Comparison of ENCODE assay signal across 36 cellular contexts in genomic region chr19:50467566-50467965, GRCh38. TPM values are rescaled to one million over a fixed set of nuclear protein-coding genes. Genes with fewer than 3 reads are reported as not detected.
"Had no signal": no experiment of that assay in that cellular context is flagged by ENCODE, and none has a peak within 500 bp of the region (broad histone marks: within the 10 kb centered on the region; RNA-seq: fewer than 3 reads in every experiment).

No MANE protein-coding gene starts in this region.

- H3K27me3 ChIP-seq: adrenal gland, body of pancreas had no signal

- H3K36me3 ChIP-seq: adrenal gland, esophagus muscularis mucosa had no signal

- FAIRE-seq: colon had no signal

- H3K27me3 Mint-ChIP-seq: activated CD4-positive, alpha-beta T cell treated with anti-CD3 and anti-CD28 coated beads, Interleukin-2, amount 10 ng/mL, durations not matched to agents 24 days and 14 days; activated CD8-positive, alpha-beta memory T cell treated with anti-CD3 and anti-CD28 coated beads, Interleukin-2, amount 10 ng/mL, durations not matched to agents 7 days and 5 days; activated naive CD8-positive, alpha-beta T cell treated with anti-CD3 and anti-CD28 coated beads for 36 hours had no signal

- H3K9me3 ChIP-seq: adrenal gland, body of pancreas, esophagus muscularis mucosa had no signal

- H3K4me3 ChIP-seq: adrenal gland, body of pancreas, esophagus muscularis mucosa had no signal

- H3K4me3 Mint-ChIP-seq: activated CD4-positive, alpha-beta memory T cell treated with anti-CD3 and anti-CD28 coated beads for 36 hours; activated CD4-positive, alpha-beta T cell treated with anti-CD3 and anti-CD28 coated beads for 36 hours; activated CD4-positive, alpha-beta T cell treated with anti-CD3 and anti-CD28 coated beads, Interleukin-2, amount 10 ng/mL, durations not matched to agents 24 days and 14 days; activated CD8-positive, alpha-beta memory T cell treated with anti-CD3 and anti-CD28 coated beads, Interleukin-2, amount 10 ng/mL, durations not matched to agents 7 days and 5 days; activated CD8-positive, alpha-beta T cell treated with anti-CD3 and anti-CD28 coated beads, Interleukin-2, amount 10 ng/mL, durations not matched to agents 7 days and 5 days; activated naive CD4-positive, alpha-beta T cell treated with anti-CD3 and anti-CD28 coated beads for 36 hours; activated naive CD4-positive, alpha-beta T cell treated with anti-CD3 and anti-CD28 coated beads, Interleukin-2, amount 50 U/mL, for 24 hours; activated naive CD8-positive, alpha-beta T cell treated with anti-CD3 and anti-CD28 coated beads for 36 hours; activated naive CD8-positive, alpha-beta T cell treated with anti-CD3 and anti-CD28 coated beads, Interleukin-2, amount 50 U/mL, for 24 hours; activated T-helper 1 cell treated with anti-CD3 and anti-CD28 coated beads, Interleukin-12 subunit alpha, Interleukin-12 subunit beta, Interleukin-2, Interleukin-4 antibody, amounts not matched to agents 30 ng/mL and 10 ng/mL and 1 ng/mL, durations not matched to agents 14 hours and 24 hours and 36 hours; effector memory CD8-positive, alpha-beta T cell had no signal

- H3K27ac ChIP-seq: adrenal gland, body of pancreas, esophagus muscularis mucosa had no signal

- H3K9me3 Mint-ChIP-seq: activated CD4-positive, alpha-beta memory T cell treated with anti-CD3 and anti-CD28 coated beads for 36 hours; activated CD4-positive, alpha-beta T cell treated with anti-CD3 and anti-CD28 coated beads, Interleukin-2, amount 10 ng/mL, durations not matched to agents 24 days and 14 days; activated naive CD4-positive, alpha-beta T cell treated with anti-CD3 and anti-CD28 coated beads for 36 hours; activated naive CD4-positive, alpha-beta T cell treated with anti-CD3 and anti-CD28 coated beads, Interleukin-2, amount 50 U/mL, for 24 hours; activated naive CD8-positive, alpha-beta T cell treated with anti-CD3 and anti-CD28 coated beads for 36 hours; activated naive CD8-positive, alpha-beta T cell treated with anti-CD3 and anti-CD28 coated beads, Interleukin-2, amount 50 U/mL, for 24 hours; activated T-helper 1 cell treated with anti-CD3 and anti-CD28 coated beads, Interleukin-12 subunit alpha, Interleukin-12 subunit beta, Interleukin-2, Interleukin-4 antibody, amounts not matched to agents 30 ng/mL and 10 ng/mL and 1 ng/mL, durations not matched to agents 14 hours and 24 hours and 36 hours; activated T-helper 2 cell treated with anti-CD3 and anti-CD28 coated beads, Interferon-gamma antibody, Interleukin-2, Interleukin-4, amounts not matched to agents 10 μg/mL and 5 μg/mL and 100 μg/mL, durations not matched to agents 14 hours and 24 hours and 36 hours; effector memory CD8-positive, alpha-beta T cell had no signal

- H3K27ac Mint-ChIP-seq: activated CD4-positive, alpha-beta memory T cell treated with anti-CD3 and anti-CD28 coated beads for 36 hours; activated CD4-positive, alpha-beta T cell treated with anti-CD3 and anti-CD28 coated beads for 36 hours; activated CD4-positive, alpha-beta T cell treated with anti-CD3 and anti-CD28 coated beads, Interleukin-2, amount 10 ng/mL, durations not matched to agents 24 days and 14 days; activated CD8-positive, alpha-beta memory T cell treated with anti-CD3 and anti-CD28 coated beads, Interleukin-2, amount 10 ng/mL, durations not matched to agents 7 days and 5 days; activated CD8-positive, alpha-beta T cell treated with anti-CD3 and anti-CD28 coated beads, Interleukin-2, amount 10 ng/mL, durations not matched to agents 7 days and 5 days; activated naive CD4-positive, alpha-beta T cell treated with anti-CD3 and anti-CD28 coated beads for 36 hours; activated naive CD4-positive, alpha-beta T cell treated with anti-CD3 and anti-CD28 coated beads, Interleukin-2, amount 50 U/mL, for 24 hours; activated naive CD8-positive, alpha-beta T cell treated with anti-CD3 and anti-CD28 coated beads for 36 hours; activated naive CD8-positive, alpha-beta T cell treated with anti-CD3 and anti-CD28 coated beads, Interleukin-2, amount 50 U/mL, for 24 hours; activated T-helper 1 cell treated with anti-CD3 and anti-CD28 coated beads, Interleukin-12 subunit alpha, Interleukin-12 subunit beta, Interleukin-2, Interleukin-4 antibody, amounts not matched to agents 30 ng/mL and 10 ng/mL and 1 ng/mL, durations not matched to agents 14 hours and 24 hours and 36 hours; activated T-helper 2 cell treated with anti-CD3 and anti-CD28 coated beads, Interferon-gamma antibody, Interleukin-2, Interleukin-4, amounts not matched to agents 10 μg/mL and 5 μg/mL and 100 μg/mL, durations not matched to agents 14 hours and 24 hours and 36 hours; effector memory CD8-positive, alpha-beta T cell had no signal

- H3K4me1 ChIP-seq: adrenal gland, body of pancreas, esophagus muscularis mucosa had no signal

- ATAC-seq: activated CD4-positive, alpha-beta T cell treated with anti-CD3 and anti-CD28 coated beads for 36 hours; activated CD8-positive, alpha-beta memory T cell treated with anti-CD3 and anti-CD28 coated beads, Interleukin-2, amount 10 ng/mL, durations not matched to agents 7 days and 5 days; activated CD8-positive, alpha-beta T cell treated with anti-CD3 and anti-CD28 coated beads, Interleukin-2, amount 10 ng/mL, durations not matched to agents 7 days and 5 days; activated naive CD8-positive, alpha-beta T cell treated with anti-CD3 and anti-CD28 coated beads, Interleukin-2, amount 50 U/mL, for 24 hours; body of pancreas; effector memory CD8-positive, alpha-beta T cell had no signal

- H3K4me1 Mint-ChIP-seq: activated CD4-positive, alpha-beta T cell treated with anti-CD3 and anti-CD28 coated beads for 36 hours; activated CD4-positive, alpha-beta T cell treated with anti-CD3 and anti-CD28 coated beads, Interleukin-2, amount 10 ng/mL, durations not matched to agents 24 days and 14 days; activated CD8-positive, alpha-beta memory T cell treated with anti-CD3 and anti-CD28 coated beads, Interleukin-2, amount 10 ng/mL, durations not matched to agents 7 days and 5 days; activated naive CD4-positive, alpha-beta T cell treated with anti-CD3 and anti-CD28 coated beads, Interleukin-2, amount 50 U/mL, for 24 hours; activated naive CD8-positive, alpha-beta T cell treated with anti-CD3 and anti-CD28 coated beads for 36 hours; activated naive CD8-positive, alpha-beta T cell treated with anti-CD3 and anti-CD28 coated beads, Interleukin-2, amount 50 U/mL, for 24 hours had no signal

- DNase-seq: activated CD4-positive, alpha-beta memory T cell treated with anti-CD3 and anti-CD28 coated beads for 36 hours; activated CD4-positive, alpha-beta T cell treated with anti-CD3 and anti-CD28 coated beads for 36 hours; activated CD4-positive, alpha-beta T cell treated with anti-CD3 and anti-CD28 coated beads, Interleukin-2, amount 10 ng/mL, durations not matched to agents 24 days and 14 days; activated CD4-positive, CD25-positive, alpha-beta regulatory T cell; activated CD4-positive, CD25-positive, alpha-beta regulatory T cell treated with anti-CD3 and anti-CD28 coated beads, Interleukin-2, amount 50 U/mL, for 72 hours; activated CD8-positive, alpha-beta memory T cell treated with anti-CD3 and anti-CD28 coated beads, Interleukin-2, amount 10 ng/mL, durations not matched to agents 7 days and 5 days; activated CD8-positive, alpha-beta memory T cell treated with anti-CD3 and anti-CD28 coated beads, Interleukin-2, amount 50 U/mL, for 4 hours; activated CD8-positive, alpha-beta T cell treated with anti-CD3 and anti-CD28 coated beads, Interleukin-2, amount 10 ng/mL, durations not matched to agents 7 days and 5 days; activated effector memory CD4-positive, alpha-beta T cell treated with anti-CD3 and anti-CD28 coated beads, Interleukin-2, amount 50 U/mL, for 16 hours; activated naive CD4-positive, alpha-beta T cell treated with anti-CD3 and anti-CD28 coated beads for 36 hours; activated naive CD8-positive, alpha-beta T cell treated with anti-CD3 and anti-CD28 coated beads for 36 hours; activated naive CD8-positive, alpha-beta T cell treated with anti-CD3 and anti-CD28 coated beads, Interleukin-2, amount 50 U/mL, for 24 hours; activated T-cell treated with anti-CD3 and anti-CD28 coated beads, Interleukin-2, amount 50 U/mL, for 1 hour; activated T-cell treated with anti-CD3 and anti-CD28 coated beads, Interleukin-2, amount 50 U/mL, for 48 hours; adrenal gland; amygdala; aorta; body of pancreas; caudate nucleus; cortex of kidney; dermis blood vessel endothelial cell; effector CD4-positive, alpha-beta T cell; effector memory CD8-positive, alpha-beta T cell; erythroblast; foreskin melanocyte; T-helper 2 cell had no signal

- H3K36me3 Mint-ChIP-seq: activated CD4-positive, alpha-beta memory T cell treated with anti-CD3 and anti-CD28 coated beads for 36 hours; activated CD8-positive, alpha-beta memory T cell treated with anti-CD3 and anti-CD28 coated beads, Interleukin-2, amount 10 ng/mL, durations not matched to agents 7 days and 5 days; activated naive CD4-positive, alpha-beta T cell treated with anti-CD3 and anti-CD28 coated beads, Interleukin-2, amount 50 U/mL, for 24 hours; activated naive CD8-positive, alpha-beta T cell treated with anti-CD3 and anti-CD28 coated beads for 36 hours had no signal

RNA-seq across cellular contexts. Expression of gene GARIN5A, which starts 9.1 kb away (rescaled TPM):
- total RNA-seq: activated CD8-positive, alpha-beta memory T cell treated with anti-CD3 and anti-CD28 coated beads, Interleukin-2, amount 10 ng/mL, durations not matched to agents 7 days and 5 days; aorta; fibroblast of villous mesenchyme had no signal
- polyA plus RNA-seq: aorta had no signal

RNA-seq across cellular contexts. Expression of gene MYBPC2, which starts 34.9 kb away (rescaled TPM):
- total RNA-seq: activated CD8-positive, alpha-beta memory T cell treated with anti-CD3 and anti-CD28 coated beads, Interleukin-2, amount 10 ng/mL, durations not matched to agents 7 days and 5 days; activated CD8-positive, alpha-beta T cell treated with anti-CD3 and anti-CD28 coated beads, Interleukin-2, amount 10 ng/mL, durations not matched to agents 7 days and 5 days; aorta; body of pancreas; chondrocyte; dermis blood vessel endothelial cell; esophagus muscularis mucosa; fibroblast of villous mesenchyme had no signal
- polyA plus RNA-seq: fibroblast of lung had no signal

RNA-seq across cellular contexts. Expression of gene ASPDH, which starts 46.1 kb away (rescaled TPM):
- total RNA-seq: activated CD4-positive, alpha-beta memory T cell treated with anti-CD3 and anti-CD28 coated beads for 36 hours; activated CD4-positive, alpha-beta T cell treated with anti-CD3 and anti-CD28 coated beads for 36 hours; activated CD4-positive, alpha-beta T cell treated with anti-CD3 and anti-CD28 coated beads, Interleukin-2, amount 10 ng/mL, durations not matched to agents 24 days and 14 days; activated CD8-positive, alpha-beta memory T cell treated with anti-CD3 and anti-CD28 coated beads for 36 hours; activated CD8-positive, alpha-beta memory T cell treated with anti-CD3 and anti-CD28 coated beads, Interleukin-2, amount 10 ng/mL, durations not matched to agents 7 days and 5 days; activated CD8-positive, alpha-beta T cell treated with anti-CD3 and anti-CD28 coated beads, Interleukin-2, amount 10 ng/mL, durations not matched to agents 7 days and 5 days; activated naive CD4-positive, alpha-beta T cell treated with anti-CD3 and anti-CD28 coated beads for 36 hours; activated naive CD8-positive, alpha-beta T cell treated with anti-CD3 and anti-CD28 coated beads for 36 hours; activated T-helper 1 cell treated with anti-CD3 and anti-CD28 coated beads, Interleukin-12 subunit alpha, Interleukin-12 subunit beta, Interleukin-2, Interleukin-4 antibody, amounts not matched to agents 30 ng/mL and 10 ng/mL and 1 ng/mL, durations not matched to agents 14 hours and 24 hours and 36 hours; activated T-helper 2 cell treated with anti-CD3 and anti-CD28 coated beads, Interferon-gamma antibody, Interleukin-2, Interleukin-4, amounts not matched to agents 10 μg/mL and 5 μg/mL and 100 μg/mL, durations not matched to agents 14 hours and 24 hours and 36 hours; aorta; body of pancreas; chondrocyte; dermis blood vessel endothelial cell; fibroblast of lung; fibroblast of villous mesenchyme; T-helper 1 cell treated with Interleukin-12 subunit alpha and Interleukin-12 subunit beta and Interleukin-4 antibody, amounts not matched to agents 30 ng/mL and 1 ng/mL, for 36 hours had no signal
- polyA plus RNA-seq: fibroblast of lung had no signal
